ENCODE assay signal across 9 cellular contexts in the genomic region with DNA sequence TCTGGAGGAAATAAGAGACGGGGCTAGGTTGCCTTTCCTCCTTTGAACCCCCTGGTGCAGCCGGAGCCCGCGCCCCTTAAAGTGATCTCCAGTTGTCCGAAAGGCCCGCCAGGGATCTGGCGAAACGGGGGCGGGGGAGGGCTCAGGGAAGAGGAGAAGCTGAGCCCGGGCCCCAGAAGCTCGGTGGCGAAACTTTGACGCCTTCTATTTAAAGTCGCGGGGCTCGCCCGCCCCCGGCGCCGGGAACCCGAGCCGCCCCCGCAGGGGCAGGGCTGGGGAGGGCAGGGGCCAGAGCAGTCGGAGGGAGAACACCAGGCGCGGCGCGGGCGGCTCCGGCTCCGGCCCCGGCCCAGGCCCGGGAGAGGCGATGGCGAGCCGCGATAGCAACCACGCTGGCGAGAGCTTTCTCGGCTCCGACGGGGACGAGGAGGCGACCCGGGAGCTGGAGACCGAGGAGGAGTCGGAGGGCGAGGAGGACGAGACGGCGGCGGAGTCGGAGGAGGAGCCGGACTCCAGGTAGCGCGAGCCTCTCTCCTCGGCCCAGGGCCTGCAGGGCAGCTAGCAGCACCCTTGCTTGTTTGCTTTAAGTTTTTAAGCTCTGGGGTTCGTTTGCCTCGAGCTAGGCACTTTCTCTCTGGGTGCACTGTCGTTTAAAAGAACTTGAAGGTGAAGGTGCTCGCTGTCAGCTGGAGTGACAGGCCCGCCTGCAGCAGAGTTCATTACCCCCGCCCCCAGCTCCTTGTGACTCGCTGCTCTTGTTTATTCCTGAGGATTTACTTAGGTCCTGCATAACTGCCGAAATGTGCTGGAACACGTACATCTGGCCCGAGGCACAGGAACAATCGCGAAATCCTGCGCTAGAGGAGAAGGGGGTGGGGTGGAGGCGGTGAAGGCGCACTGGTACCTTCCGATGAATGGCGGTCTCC. TPM values are rescaled to one million over a fixed set of nuclear protein-coding genes. Genes with fewer than 3 reads are reported as not detected.
DNase-seq lines count a peak whose midpoint lies in the region; ATAC-seq and TF ChIP-seq lines count a peak whose summit lies in the region.
"Had no signal": no experiment of that assay in that cellular context is flagged by ENCODE, and none has a peak within 500 bp of the region (broad histone marks: within the 10 kb centered on the region; RNA-seq: fewer than 3 reads in every experiment).

A gene (plus strand): TSS at position 296 of the 926 bp plus-strand sequence. CDS start 72 bp downstream, at position 368.

- DNase-seq in LHCN-M2 (ENCODE audit: low read depth) (peak; percentile 5), endothelial cell (ENCODE audit: low spot score) (peak; percentile 50), left lung (peak; percentile 35 to 84), NCI-H748 treated with DMSO at 0.1 percent for 48 hours (lab: John Stamatoyannopoulos, UW) (no peak), BE2C (no peak), kidney glomerular epithelial cell (lab: John Stamatoyannopoulos, UW) (no peak)
- DNase-seq: stimulated activated naive CD4-positive, alpha-beta T cell treated with Interleukin-2 at 50 U/mL for 16 hours had no signal

- H3K4me3 ChIP-seq in left lung (peak within 1 kb of the TSS; percentile 25 to 41), BE2C (ENCODE audit: low read depth, low read length) (no peak within 1 kb of the TSS)

- intact Hi-C loops in left lung (cut with DNase I) = no loop called here

- peaks cover 0 to 23% of the 10 kb centered on the region in 2 donors for H3K36me3 ChIP-seq in left lung
- H3K36me3 ChIP-seq in BE2C = no peaks in the 10 kb centered on the region

- H3K9me3 ChIP-seq in left lung = no peaks in the 10 kb centered on the region
- H3K9me3 ChIP-seq in BE2C = no peaks in the 10 kb centered on the region

- peak within 1 kb of the TSS; percentile 51 for H3K4me3 Mint-ChIP-seq in endothelial cell (ENCODE audit: unreplicated experiment)
- H3K4me3 Mint-ChIP-seq in stimulated activated memory B cell treated with anti-CD40 and anti-IgM and Interleukin-4, amounts not matched to agents 10 μg/mL and 1 μg/mL and 100 μg/mL, for 72 hours = no peak within 1 kb of the TSS

- H3K9me3 Mint-ChIP-seq in endothelial cell (ENCODE audit: unreplicated experiment) = no peaks in the 10 kb centered on the region
- no peaks in the 10 kb centered on the region for H3K9me3 Mint-ChIP-seq in stimulated activated memory B cell treated with anti-CD40 and anti-IgM and Interleukin-4, amounts not matched to agents 10 μg/mL and 1 μg/mL and 100 μg/mL, for 72 hours

- no peak within 1 kb of the TSS for H3K27ac ChIP-seq in left lung

- peaks cover 9% of the 10 kb centered on the region for H3K4me1 Mint-ChIP-seq in endothelial cell (ENCODE audit: unreplicated experiment)
- no peaks in the 10 kb centered on the region for H3K4me1 Mint-ChIP-seq in stimulated activated memory B cell treated with anti-CD40 and anti-IgM and Interleukin-4, amounts not matched to agents 10 μg/mL and 1 μg/mL and 100 μg/mL, for 72 hours

- no peaks in the 10 kb centered on the region for H3K27me3 ChIP-seq in left lung
- H3K27me3 ChIP-seq in BE2C = no peaks in the 10 kb centered on the region

- H3K4me1 ChIP-seq in left lung (no peaks in the 10 kb centered on the region), BE2C (no peaks in the 10 kb centered on the region; the same call in 1 of the 2 replicates)

- H3K36me3 Mint-ChIP-seq in endothelial cell (ENCODE audit: low read depth, unreplicated experiment) = peaks cover 5% of the 10 kb centered on the region
- peaks cover 34% of the 10 kb centered on the region for H3K36me3 Mint-ChIP-seq in stimulated activated memory B cell treated with anti-CD40 and anti-IgM and Interleukin-4, amounts not matched to agents 10 μg/mL and 1 μg/mL and 100 μg/mL, for 72 hours

- peaks cover 5% of the 10 kb centered on the region for H3K27me3 Mint-ChIP-seq in endothelial cell (ENCODE audit: unreplicated experiment)
- H3K27me3 Mint-ChIP-seq in stimulated activated memory B cell treated with anti-CD40 and anti-IgM and Interleukin-4, amounts not matched to agents 10 μg/mL and 1 μg/mL and 100 μg/mL, for 72 hours = no peaks in the 10 kb centered on the region

- ATAC-seq in left lung = peak; percentile 82
- peak; percentile 41 for ATAC-seq in stimulated activated memory B cell treated with anti-CD40 and anti-IgM and Interleukin-4, amounts not matched to agents 10 μg/mL and 1 μg/mL and 100 μg/mL, for 72 hours
- ATAC-seq in HG03108 (IDR thresholded peaks at IDR 0.05; ENCODE audit: unreplicated experiment) = no peak

- H3K27ac Mint-ChIP-seq in endothelial cell (ENCODE audit: unreplicated experiment) = no peak within 1 kb of the TSS
- H3K27ac Mint-ChIP-seq in stimulated activated memory B cell treated with anti-CD40 and anti-IgM and Interleukin-4, amounts not matched to agents 10 μg/mL and 1 μg/mL and 100 μg/mL, for 72 hours = no peak within 1 kb of the TSS

- TF ChIP-seq CTCF in endothelial cell (IDR thresholded peaks at IDR 0.05; ENCODE audit: unreplicated experiment) (no peak), left lung (IDR thresholded peaks at IDR 0.05) (no peak), BE2C (IDR thresholded peaks at IDR 0.05; ENCODE audit: low read depth, low read length) (no peak)

RNA-seq across cellular contexts. Expression of the gene that starts here (rescaled TPM):
- 0.06 TPM in 2 replicates for total RNA-seq in LHCN-M2 (2014; rRNA removed)
- polyA plus RNA-seq in LHCN-M2 (2012) = 0.07 TPM
- total RNA-seq in endothelial cell (ENCODE audit: unreplicated experiment) = 0.36 TPM
- 1 to 10 TPM in 1 of 2 donors, under 1 TPM in 1; 0.68 to 2.7 TPM for total RNA-seq in left lung
- 1.4 TPM for polyA plus RNA-seq in BE2C (2012; ENCODE audit: insufficient read depth, insufficient read length, low read depth)

Comparison
In these comparisons a context has a peak if more than half of its experiments do, and no peak if none do; other contexts are left out.
1. Peak in DNase-seq in LHCN-M2; RNA of the gene not detected or under 1 TPM.
2. Peak in DNase-seq in endothelial cell; RNA of the gene not detected or under 1 TPM.
3. DNase-seq: peak in left lung (2 of 2); none in NCI-H748 treated with DMSO at 0.1 percent for 48 hours (single experiment), BE2C (single experiment) and kidney glomerular epithelial cell (single experiment).